Comparison of ENCODE assay signal across 8 cellular contexts in the genomic region with DNA sequence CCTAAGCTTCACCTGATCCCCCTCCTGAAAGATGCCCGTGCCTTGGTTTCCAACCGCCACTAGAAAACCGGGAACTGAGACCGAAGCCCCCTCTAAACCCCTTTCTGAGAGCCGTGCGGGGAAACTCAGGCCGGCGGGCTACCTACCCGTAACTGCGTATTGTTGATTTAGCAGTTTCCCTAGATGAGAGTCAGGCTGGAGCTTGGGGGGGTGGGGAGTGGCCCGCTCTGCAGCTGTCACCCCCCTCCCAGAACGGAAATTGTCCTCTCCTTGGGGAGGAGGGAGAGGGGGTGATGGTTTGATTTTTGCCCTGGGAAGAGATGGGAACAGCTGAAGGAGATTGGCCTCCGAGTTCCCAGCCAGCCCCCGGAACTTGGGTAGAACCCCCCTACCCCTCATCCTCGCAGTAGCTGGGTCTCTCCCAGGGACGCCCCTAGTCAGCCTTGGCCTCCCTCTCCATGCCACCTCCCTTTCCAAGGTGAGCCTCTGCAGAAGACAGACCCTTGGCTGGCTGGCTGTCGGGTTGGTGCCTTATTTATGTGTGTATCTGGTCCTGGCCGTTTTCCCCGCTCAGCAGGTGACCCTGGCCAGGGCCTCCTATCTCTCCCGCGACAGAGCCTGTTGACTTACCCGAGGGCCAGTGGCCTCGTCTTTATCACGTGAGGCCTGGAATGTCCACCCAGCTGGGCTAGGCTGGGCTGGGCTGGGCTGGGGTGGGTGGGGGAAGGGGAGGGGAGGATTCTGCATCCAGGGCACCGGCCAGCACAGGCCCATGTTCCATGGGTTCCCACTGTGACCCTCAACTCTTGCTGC. TPM values are rescaled to one million over a fixed set of nuclear protein-coding genes. Genes with fewer than 3 reads are reported as not detected.
DNase-seq lines count a peak whose midpoint lies in the region; ATAC-seq lines count a peak whose summit lies in the region.

No MANE protein-coding gene starts in this region.

- peaks cover 29% of the 10 kb centered on the region for H3K27me3 Mint-ChIP-seq in activated naive CD4-positive, alpha-beta T cell treated with anti-CD3 and anti-CD28 coated beads, Interleukin-2, amount 50 U/mL, for 24 hours
- peaks cover 96% of the 10 kb centered on the region for H3K27me3 Mint-ChIP-seq in activated naive CD4-positive, alpha-beta T cell treated with anti-CD3 and anti-CD28 coated beads, Interleukin-2, amount 10 ng/mL, durations not matched to agents 7 days and 5 days

- no peak for DNase-seq in activated naive CD4-positive, alpha-beta T cell treated with anti-CD3 and anti-CD28 coated beads, Interleukin-2, amount 10 ng/mL, durations not matched to agents 7 days and 5 days
- DNase-seq in astrocyte of the hippocampus (ENCODE audit: low read depth, low spot score): peak; percentile 66
- no peak for DNase-seq in NCI-H2227 treated with DMSO at 0.1 percent for 48 hours (lab: John Stamatoyannopoulos, UW)
- DNase-seq in 8988T: no peak

- CTCF ChIA-PET in activated naive CD4-positive, alpha-beta T cell treated with anti-CD3 and anti-CD28 coated beads, Interleukin-2, amount 10 ng/mL, durations not matched to agents 7 days and 5 days (lab: Charles Lee): interaction anchor here (0.6 to 3.1 kb wide), 2 partner anchors 16 to 62 kb away, joined by 3 to 23 read pairs; no protein-coding TSS in a partner anchor

- H3K9me3 ChIP-seq in iPS-20b (ENCODE audit: insufficient read depth, low read depth, low read length): no peaks in the 10 kb centered on the region
- H3K9me3 ChIP-seq in skeletal muscle satellite cell (replicated peaks; ENCODE audit: low read length): no peaks in the 10 kb centered on the region

- no peak overlapping the region for H3K27ac ChIP-seq in iPS-20b (ENCODE audit: low read length)

- H3K4me1 ChIP-seq in iPS-20b (ENCODE audit: insufficient read depth, low read length): peaks cover 45% of the 10 kb centered on the region
- H3K4me1 ChIP-seq in skeletal muscle satellite cell (ENCODE audit: control insufficient read depth, insufficient read depth, low read length): peaks cover 59% of the 10 kb centered on the region

- H3K4me1 Mint-ChIP-seq in activated naive CD4-positive, alpha-beta T cell treated with anti-CD3 and anti-CD28 coated beads, Interleukin-2, amount 50 U/mL, for 24 hours: peaks cover 37% of the 10 kb centered on the region
- H3K4me1 Mint-ChIP-seq in activated naive CD4-positive, alpha-beta T cell treated with anti-CD3 and anti-CD28 coated beads, Interleukin-2, amount 10 ng/mL, durations not matched to agents 7 days and 5 days: peaks cover 39% of the 10 kb centered on the region

- H3K27me3 ChIP-seq in iPS-20b (ENCODE audit: insufficient read depth, low read length) (peaks cover 20% of the 10 kb centered on the region), skeletal muscle satellite cell (ENCODE audit: control insufficient read depth, insufficient read depth, low read length) (no peaks in the 10 kb centered on the region)

- no peaks in the 10 kb centered on the region for H3K9me3 Mint-ChIP-seq in activated naive CD4-positive, alpha-beta T cell treated with anti-CD3 and anti-CD28 coated beads, Interleukin-2, amount 50 U/mL, for 24 hours
- no peaks in the 10 kb centered on the region for H3K9me3 Mint-ChIP-seq in activated naive CD4-positive, alpha-beta T cell treated with anti-CD3 and anti-CD28 coated beads, Interleukin-2, amount 10 ng/mL, durations not matched to agents 7 days and 5 days

- H3K4me2 ChIP-seq in skeletal muscle satellite cell (ENCODE audit: low read length): peak overlapping the region; percentile 92

- H3K27ac Mint-ChIP-seq in activated naive CD4-positive, alpha-beta T cell treated with anti-CD3 and anti-CD28 coated beads, Interleukin-2, amount 50 U/mL, for 24 hours: no peak overlapping the region
- no peak overlapping the region for H3K27ac Mint-ChIP-seq in activated naive CD4-positive, alpha-beta T cell treated with anti-CD3 and anti-CD28 coated beads, Interleukin-2, amount 10 ng/mL, durations not matched to agents 7 days and 5 days

- peak overlapping the region; percentile 80 for H3K4me3 Mint-ChIP-seq in activated naive CD4-positive, alpha-beta T cell treated with anti-CD3 and anti-CD28 coated beads, Interleukin-2, amount 50 U/mL, for 24 hours
- no peak overlapping the region for H3K4me3 Mint-ChIP-seq in activated naive CD4-positive, alpha-beta T cell treated with anti-CD3 and anti-CD28 coated beads, Interleukin-2, amount 10 ng/mL, durations not matched to agents 7 days and 5 days

- H3K4me3 ChIP-seq in iPS-20b (ENCODE audit: low read length) (peak overlapping the region; percentile 89), skeletal muscle satellite cell (ENCODE audit: low read length) (peak overlapping the region; percentile 92)

- no peaks in the 10 kb centered on the region for H3K36me3 Mint-ChIP-seq in activated naive CD4-positive, alpha-beta T cell treated with anti-CD3 and anti-CD28 coated beads, Interleukin-2, amount 50 U/mL, for 24 hours
- no peaks in the 10 kb centered on the region for H3K36me3 Mint-ChIP-seq in activated naive CD4-positive, alpha-beta T cell treated with anti-CD3 and anti-CD28 coated beads, Interleukin-2, amount 10 ng/mL, durations not matched to agents 7 days and 5 days

- no peak for ATAC-seq in HG03354 (IDR thresholded peaks at IDR 0.05; ENCODE audit: poor library complexity, severe bottlenecking, unreplicated experiment)

- H3K9ac ChIP-seq in iPS-20b (ENCODE audit: low read depth, low read length) (peak overlapping the region; percentile 86; the same call in 1 of the 2 replicates), skeletal muscle satellite cell (ENCODE audit: low read depth, low read length) (peak overlapping the region; percentile 80)

- H3K36me3 ChIP-seq in iPS-20b (ENCODE audit: insufficient read depth, low read depth, low read length) (no peaks in the 10 kb centered on the region), skeletal muscle satellite cell (ENCODE audit: insufficient read depth, low read length) (peaks cover 8% of the 10 kb centered on the region)

RNA-seq across cellular contexts. Expression of gene CXXC5, which starts 2.7 kb away (rescaled TPM):
- total RNA-seq in skeletal muscle satellite cell (2012; rRNA removed): 101 and 157 TPM in 2 replicates
